ENCODE assay signal across 36 cellular contexts in genomic region chr11:27596388-27596787, GRCh38.
"Had no signal": no experiment of that assay in that cellular context is flagged by ENCODE, and none has a peak within 500 bp of the region (broad histone marks: within the 10 kb centered on the region; RNA-seq: fewer than 3 reads in every experiment).

No MANE protein-coding gene starts in this region.

- FAIRE-seq: endometrium, endothelial cell of umbilical vein, frontal cortex had no signal

- H3K9me3 Mint-ChIP-seq: activated CD4-positive, alpha-beta memory T cell treated with anti-CD3 and anti-CD28 coated beads, Interleukin-2, amount 10 ng/mL, durations not matched to agents 7 days and 5 days; activated CD4-positive, alpha-beta T cell treated with anti-CD3 and anti-CD28 coated beads, Interleukin-2, amount 10 ng/mL, durations not matched to agents 24 days and 14 days; activated naive CD4-positive, alpha-beta T cell treated with anti-CD3 and anti-CD28 coated beads for 36 hours; activated naive CD8-positive, alpha-beta T cell treated with anti-CD3 and anti-CD28 coated beads, Interleukin-2, amount 50 U/mL, for 24 hours; activated T-cell treated with anti-CD3 and anti-CD28 coated beads, Interleukin-2, amount 50 U/mL, for 24 hours; brain had no signal

- H3K4me1 Mint-ChIP-seq: activated CD4-positive, alpha-beta memory T cell treated with anti-CD3 and anti-CD28 coated beads, Interleukin-2, amount 10 ng/mL, durations not matched to agents 7 days and 5 days; activated CD4-positive, alpha-beta T cell treated with anti-CD3 and anti-CD28 coated beads for 36 hours; activated CD4-positive, alpha-beta T cell treated with anti-CD3 and anti-CD28 coated beads, Interleukin-2, amount 10 ng/mL, durations not matched to agents 24 days and 14 days; activated naive CD4-positive, alpha-beta T cell treated with anti-CD3 and anti-CD28 coated beads, Interleukin-2, amount 50 U/mL, for 24 hours; activated naive CD8-positive, alpha-beta T cell treated with anti-CD3 and anti-CD28 coated beads for 36 hours; activated naive CD8-positive, alpha-beta T cell treated with anti-CD3 and anti-CD28 coated beads, Interleukin-2, amount 50 U/mL, for 24 hours; activated T-helper 17 cell treated with anti-CD3 and anti-CD28 coated beads, Interleukin-2, amount 50 U/mL, for 72 hours; brain; T-helper 17 cell had no signal

- ATAC-seq: activated CD4-positive, alpha-beta T cell treated with anti-CD3 and anti-CD28 coated beads for 36 hours; activated naive CD8-positive, alpha-beta T cell treated with anti-CD3 and anti-CD28 coated beads, Interleukin-2, amount 50 U/mL, for 24 hours; activated T-helper 17 cell treated with anti-CD3 and anti-CD28 coated beads, Interleukin-2, amount 50 U/mL, for 72 hours; T-helper 17 cell had no signal

- H3K27ac Mint-ChIP-seq: activated CD4-positive, alpha-beta memory T cell treated with anti-CD3 and anti-CD28 coated beads, Interleukin-2, amount 10 ng/mL, durations not matched to agents 7 days and 5 days; activated CD4-positive, alpha-beta T cell treated with anti-CD3 and anti-CD28 coated beads for 36 hours; activated CD4-positive, alpha-beta T cell treated with anti-CD3 and anti-CD28 coated beads, Interleukin-2, amount 10 ng/mL, durations not matched to agents 24 days and 14 days; activated naive CD4-positive, alpha-beta T cell treated with anti-CD3 and anti-CD28 coated beads for 36 hours; activated naive CD4-positive, alpha-beta T cell treated with anti-CD3 and anti-CD28 coated beads, Interleukin-2, amount 50 U/mL, for 24 hours; activated naive CD8-positive, alpha-beta T cell treated with anti-CD3 and anti-CD28 coated beads for 36 hours; activated naive CD8-positive, alpha-beta T cell treated with anti-CD3 and anti-CD28 coated beads, Interleukin-2, amount 50 U/mL, for 24 hours; activated T-cell treated with anti-CD3 and anti-CD28 coated beads, Interleukin-2, amount 50 U/mL, for 24 hours; activated T-helper 17 cell treated with anti-CD3 and anti-CD28 coated beads, Interleukin-2, amount 50 U/mL, for 72 hours; brain; T-helper 17 cell; T-helper 2 cell treated with Interferon-gamma antibody and Interleukin-4, amounts not matched to agents 5 μg/mL and 100 μg/mL, for 36 hours had no signal

- H3K36me3 ChIP-seq: adrenal gland, ascending aorta, breast epithelium, cardiac muscle cell, colonic mucosa, WERI-Rb-1 had no signal

- H3K27me3 ChIP-seq: adrenal gland, ascending aorta, breast epithelium, cardiac muscle cell, colonic mucosa had no signal

- H3K4me1 ChIP-seq: adrenal gland, ascending aorta, breast epithelium, colonic mucosa had no signal

- H3K9me3 ChIP-seq: adrenal gland, ascending aorta, breast epithelium, colonic mucosa had no signal

- DNase-seq: activated CD4-positive, alpha-beta memory T cell treated with anti-CD3 and anti-CD28 coated beads, Interleukin-2, amount 10 ng/mL, durations not matched to agents 7 days and 5 days; activated CD4-positive, alpha-beta T cell treated with anti-CD3 and anti-CD28 coated beads for 36 hours; activated CD4-positive, alpha-beta T cell treated with anti-CD3 and anti-CD28 coated beads, Interleukin-2, amount 10 ng/mL, durations not matched to agents 24 days and 14 days; activated CD4-positive, alpha-beta T cell treated with anti-CD3 and anti-CD28 coated beads, Interleukin-2, amount 50 U/mL, for 4 hours; activated CD4-positive, CD25-positive, alpha-beta regulatory T cell; activated CD4-positive, CD25-positive, alpha-beta regulatory T cell treated with anti-CD3 and anti-CD28 coated beads, Interleukin-2, amount 50 U/mL, for 72 hours; activated CD8-positive, alpha-beta memory T cell treated with anti-CD3 and anti-CD28 coated beads, Interleukin-2, amount 50 U/mL, for 48 hours; activated effector memory CD4-positive, alpha-beta T cell treated with Interleukin-2 at 50 U/mL for 16 hours; activated naive CD4-positive, alpha-beta T cell treated with anti-CD3 and anti-CD28 coated beads for 36 hours; activated naive CD8-positive, alpha-beta T cell treated with anti-CD3 and anti-CD28 coated beads for 36 hours; activated naive CD8-positive, alpha-beta T cell treated with anti-CD3 and anti-CD28 coated beads, Interleukin-2, amount 50 U/mL, for 24 hours; activated T-cell treated with anti-CD3 and anti-CD28 coated beads for 4 hours; activated T-cell treated with anti-CD3 and anti-CD28 coated beads, Interleukin-2, amount 50 U/mL, for 24 hours; adrenal gland; amygdala; central memory CD4-positive, alpha-beta T cell; cerebellar nuclear complex; colonic mucosa; effector CD8-positive, alpha-beta T cell; foreskin fibroblast; head of caudate nucleus; T-helper 1 cell; T-helper 17 cell; T1000; WERI-Rb-1 had no signal

- H3K4me3 ChIP-seq: adrenal gland, ascending aorta, breast epithelium, cardiac muscle cell, colonic mucosa had no signal

- H3K27me3 Mint-ChIP-seq: activated CD4-positive, alpha-beta memory T cell treated with anti-CD3 and anti-CD28 coated beads, Interleukin-2, amount 10 ng/mL, durations not matched to agents 7 days and 5 days; activated CD4-positive, alpha-beta T cell treated with anti-CD3 and anti-CD28 coated beads for 36 hours; activated CD4-positive, alpha-beta T cell treated with anti-CD3 and anti-CD28 coated beads, Interleukin-2, amount 10 ng/mL, durations not matched to agents 24 days and 14 days; activated naive CD4-positive, alpha-beta T cell treated with anti-CD3 and anti-CD28 coated beads, Interleukin-2, amount 50 U/mL, for 24 hours; activated naive CD8-positive, alpha-beta T cell treated with anti-CD3 and anti-CD28 coated beads for 36 hours; activated naive CD8-positive, alpha-beta T cell treated with anti-CD3 and anti-CD28 coated beads, Interleukin-2, amount 50 U/mL, for 24 hours; activated T-cell treated with anti-CD3 and anti-CD28 coated beads, Interleukin-2, amount 50 U/mL, for 24 hours; activated T-helper 17 cell treated with anti-CD3 and anti-CD28 coated beads, Interleukin-2, amount 50 U/mL, for 72 hours; T-helper 17 cell had no signal

- H3K27ac ChIP-seq: adrenal gland, ascending aorta, breast epithelium, cardiac muscle cell, colonic mucosa, epithelial cell of prostate, WERI-Rb-1 had no signal

- H3K4me3 Mint-ChIP-seq: activated CD4-positive, alpha-beta memory T cell treated with anti-CD3 and anti-CD28 coated beads, Interleukin-2, amount 10 ng/mL, durations not matched to agents 7 days and 5 days; activated CD4-positive, alpha-beta T cell treated with anti-CD3 and anti-CD28 coated beads for 36 hours; activated CD4-positive, alpha-beta T cell treated with anti-CD3 and anti-CD28 coated beads, Interleukin-2, amount 10 ng/mL, durations not matched to agents 24 days and 14 days; activated naive CD4-positive, alpha-beta T cell treated with anti-CD3 and anti-CD28 coated beads for 36 hours; activated naive CD4-positive, alpha-beta T cell treated with anti-CD3 and anti-CD28 coated beads, Interleukin-2, amount 50 U/mL, for 24 hours; activated naive CD8-positive, alpha-beta T cell treated with anti-CD3 and anti-CD28 coated beads for 36 hours; activated naive CD8-positive, alpha-beta T cell treated with anti-CD3 and anti-CD28 coated beads, Interleukin-2, amount 50 U/mL, for 24 hours; activated T-cell treated with anti-CD3 and anti-CD28 coated beads, Interleukin-2, amount 50 U/mL, for 24 hours; activated T-helper 17 cell treated with anti-CD3 and anti-CD28 coated beads, Interleukin-2, amount 50 U/mL, for 72 hours; brain; T-helper 17 cell; T-helper 2 cell treated with Interferon-gamma antibody and Interleukin-4, amounts not matched to agents 5 μg/mL and 100 μg/mL, for 36 hours had no signal
